Comparison of ENCODE assay signal across 8 cellular contexts in the genomic region with DNA sequence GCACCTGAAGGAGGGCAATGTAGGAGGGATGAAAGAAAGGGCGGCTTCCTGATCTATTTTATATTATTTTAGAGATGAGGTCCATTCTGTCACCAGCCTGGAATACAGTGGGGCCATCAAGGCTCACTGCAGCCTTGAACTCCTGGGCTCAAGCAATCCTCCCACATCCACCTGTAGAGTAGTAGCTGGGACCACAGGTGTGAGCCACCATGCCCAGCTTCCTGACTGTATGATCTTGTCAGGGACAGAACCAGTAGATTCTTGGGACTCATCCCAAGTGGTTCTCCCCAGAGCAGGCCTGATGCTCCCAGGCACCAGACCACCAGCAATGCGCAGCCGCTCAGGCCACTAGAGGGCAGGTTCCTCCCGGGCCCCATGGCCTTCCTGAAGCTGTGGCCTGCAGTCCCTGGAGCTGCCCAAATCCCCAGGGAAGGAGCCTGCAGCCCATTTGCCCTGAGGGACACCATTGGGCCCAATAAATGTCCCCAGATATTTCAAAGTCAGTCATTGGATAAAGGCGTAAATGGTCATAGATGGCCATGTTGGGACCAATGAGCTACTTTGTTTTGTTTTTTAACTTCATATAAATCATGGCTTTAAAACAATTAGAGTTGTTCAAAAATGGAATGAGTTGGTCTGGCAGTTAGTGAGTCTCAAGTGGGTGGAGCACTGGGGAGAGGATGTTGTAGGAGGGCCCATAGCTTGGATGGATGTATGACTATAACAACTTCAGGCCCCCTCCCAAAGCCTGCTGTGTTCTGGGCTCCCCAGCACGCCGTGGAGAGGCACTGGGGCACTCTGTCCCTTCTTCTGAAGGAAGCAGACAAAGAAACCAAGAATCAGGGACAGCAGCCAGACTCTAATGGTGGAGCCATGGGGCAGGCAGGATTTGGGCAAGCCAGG. TPM values are rescaled to one million over a fixed set of nuclear protein-coding genes. Genes with fewer than 3 reads are reported as not detected.
DNase-seq lines count a peak whose midpoint lies in the region; ATAC-seq and TF ChIP-seq lines count a peak whose summit lies in the region.

No MANE protein-coding gene starts in this region.

- CTCF ChIA-PET in RWPE1 (lab: Yijun Ruan, JAX) = interaction anchor here (0.5 to 4.8 kb wide), 26 partner anchors 10 to 533 kb away, joined by 3 to 45 read pairs (median 4); a partner anchor contains a TSS
- CTCF ChIA-PET in mammary epithelial cell (lab: Charles Lee; ENCODE audit: low non-redundant PET) = interaction anchor here (0.5 kb wide), 1 partner anchor 114 kb away, joined by 16 read pairs; no protein-coding TSS in a partner anchor

- no peak overlapping the region for H3K27ac ChIP-seq in RWPE1
- H3K27ac ChIP-seq in mammary epithelial cell (ENCODE audit: insufficient read depth, low read depth, low read length) = no peak overlapping the region

- H3K27me3 ChIP-seq in mammary epithelial cell (ENCODE audit: insufficient read depth, low read length) (no peaks in the 10 kb centered on the region), kidney epithelial cell (ENCODE audit: control insufficient read depth, insufficient read depth, low read length) (no peaks in the 10 kb centered on the region)

- POLR2A ChIA-PET in RWPE1 (lab: Yijun Ruan, JAX; ENCODE audit: low non-redundant PET) = interaction anchor here (0.9 kb wide), 1 partner anchor 105 kb away, joined by 3 read pairs; no protein-coding TSS in a partner anchor

- DNase-seq in DMS153 (lab: John Stamatoyannopoulos, UW) (peak; percentile 58), HT1080 (ENCODE audit: low read depth) (peak; percentile 44), RWPE1 (ENCODE audit: low spot score) (peak; percentile 82), mammary epithelial cell (peak; percentile 15), kidney epithelial cell (ENCODE audit: low read depth) (peak; percentile 4), lower leg skin (ENCODE audit: low spot score in 2 of 2) (no peak)
- peak; percentile 58 for DNase-seq in stimulated activated naive CD8-positive, alpha-beta T cell treated with anti-CD3 and anti-CD28 coated beads, Interleukin-15, Interleukin-2, amounts not matched to agents 100 U/mL and 50 U/mL, for 24 hours

- in situ Hi-C loops in mammary epithelial cell (cut with MboI; ENCODE audit: low sequenced_read_pairs in 2 of 2) = no loop called here

- H3K9me3 ChIP-seq in mammary epithelial cell (replicated peaks; ENCODE audit: insufficient read depth, low read length) = no peaks in the 10 kb centered on the region

- no peaks in the 10 kb centered on the region for H4K20me1 ChIP-seq in mammary epithelial cell (ENCODE audit: insufficient read depth, low read length)

- no peaks in the 10 kb centered on the region for H3K4me1 ChIP-seq in mammary epithelial cell (ENCODE audit: insufficient read depth, low read length)

- H3K4me2 ChIP-seq in mammary epithelial cell (ENCODE audit: insufficient read depth, low read depth, low read length) = no peak overlapping the region

- peak; percentile 24 for ATAC-seq in stimulated activated naive CD8-positive, alpha-beta T cell treated with anti-CD3 and anti-CD28 coated beads, Interleukin-15, Interleukin-2, amounts not matched to agents 100 U/mL and 50 U/mL, for 24 hours
- no peak for ATAC-seq in GM21447 (IDR thresholded peaks at IDR 0.05; ENCODE audit: unreplicated experiment)

- no peak overlapping the region for H2AFZ ChIP-seq in mammary epithelial cell (ENCODE audit: low read depth, low read length)

- BruUV-seq in mammary epithelial cell (replicated peaks; lab: Mats Ljungman, UMichigan) = no TSS peak

- no peak overlapping the region for H3K9ac ChIP-seq in mammary epithelial cell (ENCODE audit: insufficient read depth, low read length)

- WGBS in mammary epithelial cell (ENCODE audit: low coverage, missing lambda C conversion rate) = 69% methylated on average over 7 of the region's 7 CpGs
- 76 to 85% methylated on average over 6 to 7 of the region's 7 CpGs for WGBS in lower leg skin, 2 donors

- H3K4me3 ChIP-seq in mammary epithelial cell (replicated peaks in 1 of 3; ENCODE audit: insufficient read depth in 1 of 3, low read depth in 2 of 3, low read length in 3 of 3) (no peak overlapping the region), kidney epithelial cell (ENCODE audit: low read depth, low read length) (no peak overlapping the region), lower leg skin (ENCODE audit: low read depth, poor library complexity, severe bottlenecking) (no peak overlapping the region)

- H3K36me3 ChIP-seq in mammary epithelial cell (ENCODE audit: insufficient read depth, low read length) (peaks cover 2% of the 10 kb centered on the region), kidney epithelial cell (ENCODE audit: control insufficient read depth, insufficient read depth, low read length) (no peaks in the 10 kb centered on the region)

- TF ChIP-seq POLR2A in lower leg skin (IDR thresholded peaks at IDR 0.05) = no peak

- dilution Hi-C loops in mammary epithelial cell (cut with HindIII; ENCODE audit: low sequenced_read_pairs) = loop anchor here (5.0 kb wide), 1 partner anchor 104 kb away; no protein-coding TSS in a partner anchor

- TF ChIP-seq CTCF in RWPE1 (conservative IDR thresholded peaks at IDR 0.05; ENCODE audit: low read depth) (peak; percentile 51), mammary epithelial cell (conservative IDR thresholded peaks at IDR 0.05 in 1 of 2, IDR thresholded peaks at IDR 0.05 in 1 of 2; ENCODE audit: extremely low read depth in 1 of 2, insufficient read depth in 1 of 2, low read depth in 1 of 2, low read length in 2 of 2) (peak; percentile 68 to 84), kidney epithelial cell (IDR thresholded peaks at IDR 0.05; ENCODE audit: insufficient read depth, low read length, poor library complexity, severe bottlenecking) (peak; percentile 96), lower leg skin (IDR thresholded peaks at IDR 0.05) (no peak)

- H3K79me2 ChIP-seq in mammary epithelial cell (ENCODE audit: insufficient read depth, low read length) = no peaks in the 10 kb centered on the region

- intact Hi-C loops in mammary epithelial cell (cut with micrococcal nuclease) (loop anchor here (1.0 to 2.0 kb wide), 3 partner anchors 44 to 105 kb away; no protein-coding TSS in a partner anchor), lower leg skin (cut with DNase I; ENCODE audit: low total_unique reads) (no loop called here)

RNA-seq across cellular contexts. Expression of a gene that starts 44.7 kb away (rescaled TPM):
- not detected in 2 replicates for total RNA-seq in HT1080 (2014; rRNA removed; shearing (Covaris generic))
- 0.10 and 0.19 TPM in 2 replicates for polyA plus RNA-seq in HT1080 (2015; cell fraction: cytosol; rRNA removed)
- not detected in 2 replicates for polyA plus RNA-seq in HT1080 (2015; cell fraction: nucleus; rRNA removed)
- total RNA-seq in mammary epithelial cell = under 1 TPM in 1 of 2 donors, not detected in 1; 0.59 TPM
- 0.22 TPM for polyA plus RNA-seq in mammary epithelial cell
- polyA minus RNA-seq in mammary epithelial cell = not detected
- 5.0 and 9.2 TPM in 2 replicates for total RNA-seq in kidney epithelial cell
- 1 to 10 TPM in 1 of 4 donors, under 1 TPM in 1, not detected in 2; 0.91 to 1.5 TPM for total RNA-seq in lower leg skin

Comparison
In these comparisons a context has a peak if more than half of its experiments do, and no peak if none do; other contexts are left out.
1. DNase-seq: peak in DMS153 (single experiment), HT1080 (single experiment), RWPE1 (single experiment), mammary epithelial cell (single experiment), kidney epithelial cell (single experiment) and stimulated activated naive CD8-positive, alpha-beta T cell treated with anti-CD3 and anti-CD28 coated beads, Interleukin-15, Interleukin-2, amounts not matched to agents 100 U/mL and 50 U/mL, for 24 hours (single experiment); none in lower leg skin (0 of 2).
2. CTCF ChIP-seq: peak in RWPE1 (single experiment), mammary epithelial cell (2 of 2) and kidney epithelial cell (single experiment); none in lower leg skin (0 of 3).